21 cellular contexts compared by ENCODE assay signal in genomic region chr6:47781732-47782131, GRCh38. TPM values are rescaled to one million over a fixed set of nuclear protein-coding genes. Genes with fewer than 3 reads are reported as not detected.
"Had no signal": no experiment of that assay in that cellular context is flagged by ENCODE, and none has a peak within 500 bp of the region (broad histone marks: within the 10 kb centered on the region; RNA-seq: fewer than 3 reads in every experiment).

Gene OPN5, plus strand, starts transcription at chr6:47782032. Its CDS starts 35 bp downstream, at chr6:47782067.

- H3K9me3 Mint-ChIP-seq: activated T-helper 1 cell treated with anti-CD3 and anti-CD28 coated beads, Interleukin-12 subunit alpha, Interleukin-12 subunit beta, Interleukin-2, Interleukin-4 antibody, amounts not matched to agents 30 ng/mL and 10 ng/mL and 1 ng/mL, durations not matched to agents 14 hours and 24 hours and 36 hours; naive thymus-derived CD4-positive, alpha-beta T cell had no signal

- H3K4me3 ChIP-seq: adrenal gland, lower lobe of right lung, stomach, vagina had no signal

- H3K36me3 ChIP-seq: adrenal gland, lower lobe of right lung, stomach, vagina, WERI-Rb-1 had no signal

- H3K4me3 Mint-ChIP-seq: activated T-helper 1 cell treated with anti-CD3 and anti-CD28 coated beads, Interleukin-12 subunit alpha, Interleukin-12 subunit beta, Interleukin-2, Interleukin-4 antibody, amounts not matched to agents 30 ng/mL and 10 ng/mL and 1 ng/mL, durations not matched to agents 14 hours and 24 hours and 36 hours had no signal

- H3K9me3 ChIP-seq: adrenal gland, lower lobe of right lung, stomach, vagina had no signal

- H3K27ac Mint-ChIP-seq: activated T-helper 1 cell treated with anti-CD3 and anti-CD28 coated beads, Interleukin-12 subunit alpha, Interleukin-12 subunit beta, Interleukin-2, Interleukin-4 antibody, amounts not matched to agents 30 ng/mL and 10 ng/mL and 1 ng/mL, durations not matched to agents 14 hours and 24 hours and 36 hours had no signal

- ATAC-seq: left cardiac atrium; lower lobe of right lung; naive thymus-derived CD4-positive, alpha-beta T cell had no signal

- H3K4me1 ChIP-seq: vagina had no signal

- DNase-seq: activated CD4-positive, alpha-beta T cell treated with anti-CD3 and anti-CD28 coated beads for 4 hours; activated naive CD4-positive, alpha-beta T cell treated with Interleukin-2 at 50 U/mL for 16 hours; adrenal gland; central memory CD4-positive, alpha-beta T cell; cortex of kidney; effector memory CD4-positive, alpha-beta T cell; left cardiac atrium; lower lobe of right lung; naive thymus-derived CD4-positive, alpha-beta T cell; stomach; T-helper 1 cell; WERI-Rb-1 had no signal

- H3K36me3 Mint-ChIP-seq: naive thymus-derived CD4-positive, alpha-beta T cell had no signal

- H3K27me3 ChIP-seq: adrenal gland, vagina had no signal

- H3K27ac ChIP-seq: adrenal gland, lower lobe of right lung, stomach, vagina, WERI-Rb-1 had no signal

RNA-seq across cellular contexts. Expression of gene OPN5, which starts in this region (rescaled TPM):
- total RNA-seq: activated T-helper 1 cell treated with anti-CD3 and anti-CD28 coated beads, Interleukin-12 subunit alpha, Interleukin-12 subunit beta, Interleukin-2, Interleukin-4 antibody, amounts not matched to agents 30 ng/mL and 10 ng/mL and 1 ng/mL, durations not matched to agents 14 hours and 24 hours and 36 hours; adrenal gland; epithelial cell of proximal tubule; glomerular endothelial cell; left cardiac atrium; lower lobe of right lung; mononuclear cell; naive thymus-derived CD4-positive, alpha-beta T cell; omental fat pad; pulmonary artery endothelial cell; skeletal muscle tissue; stomach; vagina had no signal
- polyA plus RNA-seq: naive thymus-derived CD4-positive, alpha-beta T cell; thymus had no signal
